ENCODE assay signal across 19 cellular contexts in genomic region chr3:37625690-37626089, GRCh38.
DNase-seq lines count a peak whose midpoint lies in the region; ATAC-seq, FAIRE-seq and TF ChIP-seq lines count a peak whose summit lies in the region.
"Had no signal": no experiment of that assay in that cellular context is flagged by ENCODE, and none has a peak within 500 bp of the region (broad histone marks: within the 10 kb centered on the region; RNA-seq: fewer than 3 reads in every experiment).

No MANE protein-coding gene starts in this region.

- no peak overlapping the region for H3K9ac ChIP-seq in GM23248

- in situ Hi-C loops in GM23248 (cut with MboI), result no loop called here

- no peak for ATAC-seq in upper lobe of right lung
- ATAC-seq: HepG2, PC-3 had no signal

- no peaks in the 10 kb centered on the region for H4K20me1 ChIP-seq in GM23248 (ENCODE audit: insufficient read depth)

- TF ChIP-seq POLR2A in H54 (IDR thresholded peaks at IDR 0.05; ENCODE audit: low read depth, low read length), result no peak

- 25% methylated on average over 4 of the region's 4 CpGs for WGBS in GM23248 (ENCODE audit: low coverage in 1 of 2, low lambda C conversion rate in 2 of 2, missing lambda C conversion rate in 2 of 2), 2 experiments

- H3K27me3 ChIP-seq in GM23248 (replicated peaks; ENCODE audit: insufficient read depth) (no peaks in the 10 kb centered on the region; the same call in 1 of the 2 replicates), upper lobe of right lung (no peaks in the 10 kb centered on the region)

- no peaks in the 10 kb centered on the region for H3K36me3 ChIP-seq in GM23248 (ENCODE audit: low read depth)
- peaks cover 3% of the 10 kb centered on the region for H3K36me3 ChIP-seq in upper lobe of right lung

- no peaks in the 10 kb centered on the region for H3K79me2 ChIP-seq in GM23248 (ENCODE audit: insufficient read depth)

- no peaks in the 10 kb centered on the region for H3F3A ChIP-seq in GM23248 (ENCODE audit: insufficient read depth)

- no peak overlapping the region for H3K4me3 ChIP-seq in GM23248
- no peak overlapping the region for H3K4me3 ChIP-seq in coronary artery
- no peak overlapping the region for H3K4me3 ChIP-seq in upper lobe of right lung

- intact Hi-C loops in upper lobe of right lung (cut with DNase I), result no loop called here

- no peak overlapping the region for H3K4me2 ChIP-seq in GM23248 (ENCODE audit: unreplicated experiment)

- H3K9me2 ChIP-seq in GM23248 (ENCODE audit: insufficient read depth), result no peaks in the 10 kb centered on the region

- H3K4me1 ChIP-seq in GM23248 (ENCODE audit: insufficient read depth) (no peaks in the 10 kb centered on the region), upper lobe of right lung (peaks cover 20% of the 10 kb centered on the region)

- no peak for TF ChIP-seq CTCF in coronary artery (IDR thresholded peaks at IDR 0.05)
- no peak for TF ChIP-seq CTCF in upper lobe of right lung (IDR thresholded peaks at IDR 0.05)

- H3K9me3 ChIP-seq in GM23248 (ENCODE audit: low read depth) (no peaks in the 10 kb centered on the region), upper lobe of right lung (no peaks in the 10 kb centered on the region)

- FAIRE-seq in H54 (lab: Jason Lieb, UNC), result no peak
- FAIRE-seq: G401.6, HepG2 had no signal

- no peak overlapping the region for H3K27ac ChIP-seq in GM23248
- no peak overlapping the region for H3K27ac ChIP-seq in coronary artery
- H3K27ac ChIP-seq in upper lobe of right lung, result no peak overlapping the region

- no peak overlapping the region for H2AFZ ChIP-seq in GM23248

- DNase-seq in GM23248 (peak; percentile 3), RPMI7951 (ENCODE audit: low read depth) (peak; percentile 55), coronary artery (ENCODE audit: low spot score) (peak; percentile 63), putamen (ENCODE audit: low spot score) (peak; percentile 13), NCI-H1417 (lab: John Stamatoyannopoulos, UW) (no peak), upper lobe of right lung (no peak), H54 (ENCODE audit: insufficient read length, low spot score) (no peak)
- DNase-seq: Calu3; CD4-positive, alpha-beta T cell; DMS79; HCEC 1CT; KG1; NCI-H1048; NCI-H2081 treated with DMSO at 0.1 percent for 48 hours; NCI-H510A; NCI-H774; PC-3 had no signal

Comparison
In these comparisons a context has a peak if more than half of its experiments do, and no peak if none do; other contexts are left out.
1. DNase-seq: peak in GM23248 (single experiment), RPMI7951 (single experiment), coronary artery (single experiment) and putamen (single experiment); none in NCI-H1417 (0 of 3), upper lobe of right lung (single experiment) and H54 (single experiment).